Comparison of ENCODE assay signal across 10 cellular contexts in the genomic region with DNA sequence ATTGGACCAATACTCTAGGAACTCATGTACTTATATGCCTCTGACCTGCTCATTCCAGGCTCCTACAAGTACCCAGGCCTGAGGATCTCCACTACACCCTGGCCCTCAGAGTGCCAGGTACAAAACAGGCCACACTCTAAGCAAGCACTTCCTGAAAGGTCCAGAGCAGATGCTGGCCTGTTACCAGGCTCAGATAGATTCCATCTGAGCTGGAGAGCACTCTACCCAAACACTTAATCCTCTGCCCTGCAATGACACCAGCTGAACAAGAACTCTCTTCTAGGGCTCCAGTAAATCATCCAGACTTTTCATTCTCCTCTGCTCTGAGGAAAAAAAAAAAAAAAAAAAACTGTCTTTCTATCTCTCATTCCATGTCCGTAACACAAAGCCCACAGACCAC. TPM values are rescaled to one million over a fixed set of nuclear protein-coding genes. Genes with fewer than 3 reads are reported as not detected.
DNase-seq lines count a peak whose midpoint lies in the region; ATAC-seq and TF ChIP-seq lines count a peak whose summit lies in the region.
"Had no signal": no experiment of that assay in that cellular context is flagged by ENCODE, and none has a peak within 500 bp of the region (broad histone marks: within the 10 kb centered on the region; RNA-seq: fewer than 3 reads in every experiment).

No MANE protein-coding gene starts in this region.

- TF ChIP-seq EP300 in stomach (IDR thresholded peaks at IDR 0.05) = no peak

- peaks cover 45 to 79% (median 62%) of the 10 kb centered on the region in 4 donors for H3K4me1 ChIP-seq in stomach

- H3K36me3 Mint-ChIP-seq in HFFc6 (ENCODE audit: low read depth) = peaks cover 12% of the 10 kb centered on the region; the same call in 1 of the 2 replicates
- H3K36me3 Mint-ChIP-seq: immature natural killer cell had no signal

- no peaks in the 10 kb centered on the region for H3K9me3 ChIP-seq in stomach

- 50 to 72% (median 63%) methylated on average over 1 of the region's 1 CpG for WGBS in stomach, 5 donors

- intact Hi-C loops in stomach (cut with DNase I; ENCODE audit: low total_unique reads) = no loop called here

- DNase-seq in HFFc6 (no peak), astrocyte of the spinal cord (ENCODE audit: low read depth, low spot score) (peak; percentile 22), iris pigment epithelial cell (ENCODE audit: low read depth) (peak; percentile 45), stomach (no peak), NCI-H446 treated with DMSO at 0.1 percent for 48 hours (lab: John Stamatoyannopoulos, UW) (no peak), kidney glomerular epithelial cell (lab: John Stamatoyannopoulos, UW) (no peak)
- no peak for DNase-seq in stimulated activated CD4-positive, alpha-beta T cell treated with anti-CD3 and anti-CD28 coated beads, Interleukin-1b, Interleukin-23, amount 100 ng/mL, for 48 hours
- DNase-seq: immature natural killer cell had no signal

- H3K4me1 Mint-ChIP-seq in HFFc6 (ENCODE audit: low read depth) = peaks cover 75% of the 10 kb centered on the region

- H3K4me3 Mint-ChIP-seq in HFFc6 = peak overlapping the region; percentile 92
- H3K4me3 Mint-ChIP-seq: immature natural killer cell had no signal

- H3K27ac Mint-ChIP-seq in HFFc6 = peak overlapping the region; percentile 98
- H3K27ac Mint-ChIP-seq: activated T-helper 2 cell treated with anti-CD3 and anti-CD28 coated beads, Interferon-gamma antibody, Interleukin-2, Interleukin-4, amounts not matched to agents 10 μg/mL and 5 μg/mL and 100 μg/mL, durations not matched to agents 14 hours and 24 hours and 36 hours; immature natural killer cell had no signal

- no peaks in the 10 kb centered on the region for H3K36me3 ChIP-seq in stomach

- no peaks in the 10 kb centered on the region for H3K9me3 Mint-ChIP-seq in HFFc6
- H3K9me3 Mint-ChIP-seq: activated T-helper 2 cell treated with anti-CD3 and anti-CD28 coated beads, Interferon-gamma antibody, Interleukin-2, Interleukin-4, amounts not matched to agents 10 μg/mL and 5 μg/mL and 100 μg/mL, durations not matched to agents 14 hours and 24 hours and 36 hours; immature natural killer cell had no signal

- no peak for TF ChIP-seq CTCF in HFFc6 (IDR thresholded peaks at IDR 0.05)
- TF ChIP-seq CTCF in astrocyte of the spinal cord (IDR thresholded peaks at IDR 0.05; ENCODE audit: low read depth, low read length) = no peak
- no peak for TF ChIP-seq CTCF in stomach (IDR thresholded peaks at IDR 0.05)

- in situ Hi-C loops in astrocyte of the spinal cord (cut with HindIII; ENCODE audit: low sequenced_read_pairs) = no loop called here

- H3K27ac ChIP-seq in stomach = peak overlapping the region; percentile 12 to 96 (median 93)

- H3K4me3 ChIP-seq in astrocyte of the spinal cord (ENCODE audit: low read depth, low read length) = no peak overlapping the region
- H3K4me3 ChIP-seq in stomach = no peak overlapping the region

- H3K27me3 ChIP-seq in stomach = peaks cover 0 to 23% (median 0%) of the 10 kb centered on the region in 3 donors

- ATAC-seq in HG03354 (IDR thresholded peaks at IDR 0.05; ENCODE audit: poor library complexity, severe bottlenecking, unreplicated experiment) = no peak

- H3K27me3 Mint-ChIP-seq in HFFc6 (ENCODE audit: insufficient read depth) = no peaks in the 10 kb centered on the region; the same call in 1 of the 2 replicates

- TF ChIP-seq POLR2A in stomach (IDR thresholded peaks at IDR 0.05) = no peak

RNA-seq across cellular contexts. Expression of a gene that starts 2.9 kb away (rescaled TPM):
- 100 to 1,000 TPM; 136 to 198 (median 142) TPM for total RNA-seq in HFFc6 (2021; fragmentation: NEBNext Ultra II Directional; extraction: Animal tissue kit (Norgen Biotek cat#: 25700))
- 100 to 1,000 TPM in 1 of 5 donors, 10 to 100 TPM in 4; 18.7 to 109 (median 37.9) TPM for total RNA-seq in stomach
- 10 to 100 TPM in 2 of 3 donors, 1 to 10 TPM in 1; 9.0 to 21.2 (median 20.4) TPM for polyA plus RNA-seq in stomach

RNA-seq across cellular contexts. Expression of a gene that starts 32.8 kb away (rescaled TPM):
- 10 to 100 TPM in 4 of 6 experiments, 1 to 10 TPM in 2; 2.5 to 26.4 (median 23.7) TPM for total RNA-seq in HFFc6 (2021; fragmentation: NEBNext Ultra II Directional; extraction: Animal tissue kit (Norgen Biotek cat#: 25700))
- 10 to 100 TPM in 4 of 5 donors, not detected in 1; 13.9 to 37.8 (median 25.4) TPM for total RNA-seq in stomach
- polyA plus RNA-seq in stomach = 10 to 100 TPM; 11.2 to 52.4 (median 16.1) TPM
- polyA plus RNA-seq: immature natural killer cell had no signal

Comparison
In these comparisons a context has a peak if more than half of its experiments do, and no peak if none do; other contexts are left out.
1. DNase-seq: peak in astrocyte of the spinal cord (single experiment) and iris pigment epithelial cell (single experiment); none in HFFc6 (single experiment), stomach (single experiment), NCI-H446 treated with DMSO at 0.1 percent for 48 hours (single experiment), stimulated activated CD4-positive, alpha-beta T cell treated with anti-CD3 and anti-CD28 coated beads, Interleukin-1b, Interleukin-23, amount 100 ng/mL, for 48 hours (single experiment) and kidney glomerular epithelial cell (single experiment).